Comparison of ENCODE assay signal across 8 cellular contexts in the genomic region with DNA sequence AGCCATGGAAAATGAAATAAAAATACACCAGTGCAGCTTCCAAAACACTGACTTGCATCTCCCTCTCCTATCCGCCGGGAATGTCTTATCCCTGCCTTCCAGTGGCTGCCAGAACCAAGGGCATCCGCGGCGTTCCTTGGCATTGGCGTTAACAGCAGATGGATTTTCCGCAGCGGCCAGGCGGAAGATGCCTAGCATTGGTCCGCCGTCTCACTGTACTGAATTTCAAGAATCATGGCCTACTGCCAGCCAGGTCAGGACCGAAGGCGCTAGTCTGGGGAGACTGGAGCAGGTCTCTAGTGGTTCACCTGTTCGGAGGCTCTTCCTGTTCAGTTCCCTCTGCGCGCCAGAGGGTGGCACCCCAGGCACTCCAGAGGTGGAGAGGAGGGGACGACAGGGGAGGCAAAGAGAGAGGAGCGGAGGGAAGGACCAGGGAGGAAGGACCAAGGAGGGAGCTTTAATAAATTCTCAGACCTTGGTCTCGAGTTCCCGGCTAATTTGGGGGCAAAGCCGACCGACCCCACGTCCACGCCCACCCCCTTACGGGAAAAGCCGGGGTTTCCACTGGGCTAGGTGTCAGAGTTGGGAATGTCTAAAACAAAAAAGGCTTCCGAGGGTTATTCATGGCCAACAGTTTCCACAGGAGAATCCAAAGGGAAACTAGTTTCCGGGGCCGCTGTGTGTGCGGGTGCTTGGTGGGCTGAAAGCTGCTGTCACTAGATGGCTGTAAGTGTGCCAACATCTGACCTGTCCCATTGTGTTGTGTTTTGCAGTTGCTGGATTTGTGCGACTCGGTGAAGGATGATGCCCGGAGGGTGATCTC. TPM values are rescaled to one million over a fixed set of nuclear protein-coding genes. Genes with fewer than 3 reads are reported as not detected.
DNase-seq lines count a peak whose midpoint lies in the region; ATAC-seq and TF ChIP-seq lines count a peak whose summit lies in the region.

No MANE protein-coding gene starts in this region.

- peak; percentile 63 to 78 (median 68) for DNase-seq in CD4-positive, alpha-beta memory T cell
- DNase-seq in NCI-H82 (lab: John Stamatoyannopoulos, UW) (peak; percentile 82), lung microvascular endothelial cell (ENCODE audit: low read depth in 2 of 2) (peak; percentile 75 to 80)
- DNase-seq in activated CD8-positive, alpha-beta T cell treated with anti-CD3 and anti-CD28 coated beads for 36 hours: peak; percentile 80
- DNase-seq in effector memory CD4-positive, alpha-beta T cell: peak; percentile 44 to 52 (median 44)
- DNase-seq in stimulated activated CD4-positive, alpha-beta T cell treated with anti-CD3 and anti-CD28 coated beads, Interleukin-4, amount 100 ng/mL, for 4 hours: peak; percentile 60 to 74

- no peaks in the 10 kb centered on the region for H3K9me3 ChIP-seq in CD4-positive, alpha-beta memory T cell (ENCODE audit: control insufficient read depth in 1 of 2, low read length in 2 of 2)
- no peaks in the 10 kb centered on the region for H3K9me3 ChIP-seq in effector memory CD4-positive, alpha-beta T cell (ENCODE audit: control insufficient read depth, low read length)

- H3K36me3 ChIP-seq in CD4-positive, alpha-beta memory T cell (ENCODE audit: insufficient read depth, low read length): no peaks in the 10 kb centered on the region
- H3K36me3 ChIP-seq in effector memory CD4-positive, alpha-beta T cell (ENCODE audit: control insufficient read depth, insufficient read depth, low read length): no peaks in the 10 kb centered on the region

- peaks cover 0 to 14% of the 10 kb centered on the region in 2 donors for H3K36me3 Mint-ChIP-seq in CD4-positive, alpha-beta memory T cell
- H3K36me3 Mint-ChIP-seq in activated CD8-positive, alpha-beta T cell treated with anti-CD3 and anti-CD28 coated beads for 36 hours (ENCODE audit: low read depth): peaks cover 1% of the 10 kb centered on the region

- H3K27ac ChIP-seq in CD4-positive, alpha-beta memory T cell (ENCODE audit: low read depth, low read length): no peak overlapping the region
- no peak overlapping the region for H3K27ac ChIP-seq in effector memory CD4-positive, alpha-beta T cell (ENCODE audit: insufficient read depth, low read length, poor library complexity, severe bottlenecking)

- TF ChIP-seq CTCF in activated CD8-positive, alpha-beta T cell treated with anti-CD3 and anti-CD28 coated beads for 36 hours (IDR thresholded peaks at IDR 0.05): peak; percentile 84

- H3K27me3 ChIP-seq in CD4-positive, alpha-beta memory T cell (ENCODE audit: insufficient read depth, low read length): peaks cover 45% of the 10 kb centered on the region
- peaks cover 30% of the 10 kb centered on the region for H3K27me3 ChIP-seq in effector memory CD4-positive, alpha-beta T cell (replicated peaks; ENCODE audit: control insufficient read depth, insufficient read depth, low read length, poor library complexity, severe bottlenecking)

- peaks cover 21 to 42% (median 27%) of the 10 kb centered on the region in 4 donors for H3K4me1 Mint-ChIP-seq in CD4-positive, alpha-beta memory T cell
- peaks cover 45% of the 10 kb centered on the region for H3K4me1 Mint-ChIP-seq in activated CD8-positive, alpha-beta T cell treated with anti-CD3 and anti-CD28 coated beads for 36 hours (ENCODE audit: low read depth)

- H3K27ac Mint-ChIP-seq in CD4-positive, alpha-beta memory T cell: peak overlapping the region in 4 of 7 donors; percentile 36 to 83 (median 59)
- peak overlapping the region; percentile 26 for H3K27ac Mint-ChIP-seq in activated CD8-positive, alpha-beta T cell treated with anti-CD3 and anti-CD28 coated beads for 36 hours

- CTCF ChIA-PET in CD4-positive, alpha-beta memory T cell (lab: Charles Lee; ENCODE audit: partially characterized antibody): interaction anchor here (0.7 to 2.1 kb wide), 8 partner anchors 9 to 601 kb away, joined by 3 to 10 read pairs (median 3); no protein-coding TSS in a partner anchor
- CTCF ChIA-PET in activated CD8-positive, alpha-beta T cell treated with anti-CD3 and anti-CD28 coated beads for 36 hours (lab: Charles Lee): interaction anchor here (0.6 to 1.7 kb wide), 7 partner anchors 8 to 588 kb away, joined by 3 to 9 read pairs (median 3); no protein-coding TSS in a partner anchor

- H3K4me3 Mint-ChIP-seq in CD4-positive, alpha-beta memory T cell: peak overlapping the region; percentile 71 to 97 (median 87)
- H3K4me3 Mint-ChIP-seq in activated CD8-positive, alpha-beta T cell treated with anti-CD3 and anti-CD28 coated beads for 36 hours: peak overlapping the region; percentile 95

- H3K9me3 Mint-ChIP-seq in CD4-positive, alpha-beta memory T cell: peaks cover 0 to 1% (median 0%) of the 10 kb centered on the region in 8 donors
- no peaks in the 10 kb centered on the region for H3K9me3 Mint-ChIP-seq in activated CD8-positive, alpha-beta T cell treated with anti-CD3 and anti-CD28 coated beads for 36 hours

- peaks cover 35 to 54% of the 10 kb centered on the region in 2 donors for H3K27me3 Mint-ChIP-seq in CD4-positive, alpha-beta memory T cell
- peaks cover 40% of the 10 kb centered on the region for H3K27me3 Mint-ChIP-seq in activated CD8-positive, alpha-beta T cell treated with anti-CD3 and anti-CD28 coated beads for 36 hours

- H3K4me3 ChIP-seq in CD4-positive, alpha-beta memory T cell (ENCODE audit: low read length in 2 of 2): peak overlapping the region; percentile 48 to 83
- H3K4me3 ChIP-seq in effector memory CD4-positive, alpha-beta T cell (ENCODE audit: insufficient read depth, low read depth, low read length, poor library complexity, severe bottlenecking): peak overlapping the region; percentile 74

- ATAC-seq in HG03280 (IDR thresholded peaks at IDR 0.05; ENCODE audit: unreplicated experiment) (peak; percentile 16), HG03378 (IDR thresholded peaks at IDR 0.05; ENCODE audit: unreplicated experiment) (no peak)
- ATAC-seq in activated CD8-positive, alpha-beta T cell treated with anti-CD3 and anti-CD28 coated beads for 36 hours: peak; percentile 42

- H3K4me1 ChIP-seq in CD4-positive, alpha-beta memory T cell (ENCODE audit: insufficient read depth, low read length): peaks cover 37% of the 10 kb centered on the region
- peaks cover 47% of the 10 kb centered on the region for H3K4me1 ChIP-seq in effector memory CD4-positive, alpha-beta T cell (ENCODE audit: control insufficient read depth, insufficient read depth, low read length, poor library complexity, severe bottlenecking)

- POLR2A ChIA-PET in CD4-positive, alpha-beta memory T cell (lab: Charles Lee; ENCODE audit: partially characterized antibody): interaction anchor here (2.1 kb wide), 1 partner anchor 9 kb away, joined by 9 read pairs; no protein-coding TSS in a partner anchor
- POLR2A ChIA-PET in activated CD8-positive, alpha-beta T cell treated with anti-CD3 and anti-CD28 coated beads for 36 hours (lab: Charles Lee): interaction anchor here (0.6 to 1.8 kb wide), 7 partner anchors 8 to 259 kb away, joined by 3 to 9 read pairs (median 3); no protein-coding TSS in a partner anchor

- intact Hi-C loops in CD4-positive, alpha-beta memory T cell (cut with micrococcal nuclease): loop anchor here (1.0 to 5.0 kb wide), 3 partner anchors 306 to 585 kb away; no protein-coding TSS in a partner anchor
- intact Hi-C loops in activated CD8-positive, alpha-beta T cell treated with anti-CD3 and anti-CD28 coated beads for 36 hours (cut with micrococcal nuclease): loop anchor here (5.0 to 10.0 kb wide), 4 partner anchors 70 to 588 kb away; no protein-coding TSS in a partner anchor

RNA-seq across cellular contexts. Expression of gene BCL2L11, which starts 3.7 kb away (rescaled TPM):
- total RNA-seq in CD4-positive, alpha-beta memory T cell: 10 to 100 TPM; 33.4 to 34.1 TPM
- polyA plus RNA-seq in CD4-positive, alpha-beta memory T cell: 10 to 100 TPM in 1 of 2 donors, 1 to 10 TPM in 1; 4.7 to 15.8 TPM
- total RNA-seq in activated CD8-positive, alpha-beta T cell treated with anti-CD3 and anti-CD28 coated beads for 36 hours: 10 to 100 TPM; 19.8 to 22.6 TPM
- 8.7 and 29.0 TPM in 2 replicates for total RNA-seq in lung microvascular endothelial cell
